Comparison of ENCODE assay signal across 21 cellular contexts in the genomic region with DNA sequence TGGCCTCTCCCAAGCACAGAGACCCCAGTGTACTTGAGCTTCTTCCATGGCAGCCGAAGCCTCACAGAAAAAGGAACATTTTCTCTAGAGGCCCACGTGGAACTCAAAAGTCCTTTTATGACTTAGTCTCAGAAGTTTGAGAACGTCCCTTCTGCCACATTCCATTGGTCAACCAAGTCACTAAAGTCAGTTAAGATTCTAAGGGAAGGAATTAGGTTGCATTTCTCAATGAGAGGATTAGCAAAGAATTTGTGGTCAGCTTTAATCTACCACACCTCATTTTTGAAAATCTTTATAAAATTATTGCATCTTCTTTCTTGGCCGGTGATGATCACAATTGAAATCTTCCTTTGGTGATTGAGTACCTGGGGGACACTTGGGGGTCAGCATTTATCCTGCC.
"Had no signal": no experiment of that assay in that cellular context is flagged by ENCODE, and none has a peak within 500 bp of the region (broad histone marks: within the 10 kb centered on the region; RNA-seq: fewer than 3 reads in every experiment).

No MANE protein-coding gene starts in this region.

- H3K9me3 ChIP-seq: SJSA1 had no signal

- H3K36me3 ChIP-seq: SJSA1 had no signal

- H3K4me1 ChIP-seq: SJSA1 had no signal

- H3K27me3 ChIP-seq: SJSA1 had no signal

- DNase-seq: KBM-7, NCI-H1092 treated with DMSO at 0.1 percent for 48 hours, NCI-H1436, NCI-H187, NCI-H2029, NCI-H2081 treated with DMSO at 0.1 percent for 48 hours, NCI-H2171, NCI-H226, NCI-H446, NCI-H510A, NCI-H524 treated with DMSO at 0.1 percent for 48 hours, NCI-H69, NCI-H774, Right ventricle myocardium superior, RPMI8226, SIG-M5, SW 1271, T-helper 1 cell had no signal

- H3K27ac ChIP-seq: HL-60, SJSA1, SK-N-MC had no signal

- H3K4me3 ChIP-seq: SJSA1, SK-N-MC had no signal
